ENCODE assay signal across 22 cellular contexts in genomic region chr14:102371361-102371760, GRCh38.
"Had no signal": no experiment of that assay in that cellular context is flagged by ENCODE, and none has a peak within 500 bp of the region (broad histone marks: within the 10 kb centered on the region; RNA-seq: fewer than 3 reads in every experiment).

No MANE protein-coding gene starts in this region.

- H3K4me1 Mint-ChIP-seq: brain had no signal

- H3K36me3 ChIP-seq: thyroid gland had no signal

- H3K9me3 Mint-ChIP-seq: activated naive CD8-positive, alpha-beta T cell treated with anti-CD3 and anti-CD28 coated beads, Interleukin-2, amount 50 U/mL, for 24 hours; activated T-helper 1 cell treated with anti-CD3 and anti-CD28 coated beads, Interleukin-12 subunit alpha, Interleukin-12 subunit beta, Interleukin-2, Interleukin-4 antibody, amounts not matched to agents 30 ng/mL and 10 ng/mL and 1 ng/mL, durations not matched to agents 14 hours and 24 hours and 36 hours; brain; memory B cell; T-cell; T-helper 2 cell treated with Interferon-gamma antibody and Interleukin-4, amounts not matched to agents 5 μg/mL and 100 μg/mL, for 36 hours had no signal

- H3K27me3 Mint-ChIP-seq: activated naive CD8-positive, alpha-beta T cell treated with anti-CD3 and anti-CD28 coated beads, Interleukin-2, amount 50 U/mL, for 24 hours; brain; memory B cell; T-cell had no signal

- H3K27ac Mint-ChIP-seq: activated CD8-positive, alpha-beta T cell treated with anti-CD3 and anti-CD28 coated beads, Interleukin-2, amount 10 ng/mL, durations not matched to agents 7 days and 5 days; activated naive CD8-positive, alpha-beta T cell treated with anti-CD3 and anti-CD28 coated beads, Interleukin-2, amount 50 U/mL, for 24 hours; activated T-helper 1 cell treated with anti-CD3 and anti-CD28 coated beads, Interleukin-12 subunit alpha, Interleukin-12 subunit beta, Interleukin-2, Interleukin-4 antibody, amounts not matched to agents 30 ng/mL and 10 ng/mL and 1 ng/mL, durations not matched to agents 14 hours and 24 hours and 36 hours; memory B cell; T-cell; T-helper 2 cell treated with Interferon-gamma antibody and Interleukin-4, amounts not matched to agents 5 μg/mL and 100 μg/mL, for 36 hours had no signal

- DNase-seq: activated CD4-positive, alpha-beta T cell treated with anti-CD3 and anti-CD28 coated beads, Interleukin-2, amount 50 U/mL, for 1 hour; activated CD8-positive, alpha-beta T cell treated with anti-CD3 and anti-CD28 coated beads, Interleukin-2, amount 10 ng/mL, durations not matched to agents 7 days and 5 days; activated gamma-delta T cell; activated naive CD4-positive, alpha-beta T cell treated with anti-CD3 and anti-CD28 coated beads, Interleukin-2, amount 50 U/mL, for 16 hours; activated naive CD8-positive, alpha-beta T cell treated with anti-CD3 and anti-CD28 coated beads, Interleukin-2, amount 50 U/mL, for 24 hours; aorta; central memory CD4-positive, alpha-beta T cell; esophagus squamous epithelium; head of caudate nucleus; left cardiac atrium; posterior cingulate gyrus; stimulated activated CD4-positive, alpha-beta T cell treated with anti-CD3 and anti-CD28 coated beads, Interleukin-4, amount 100 ng/mL, for 24 hours; stimulated activated naive CD8-positive, alpha-beta T cell treated with anti-CD3 and anti-CD28 coated beads, Interleukin-15, Interleukin-2, amounts not matched to agents 100 U/mL and 50 U/mL, for 24 hours; T-cell; thyroid gland had no signal

- H3K4me3 Mint-ChIP-seq: activated CD8-positive, alpha-beta T cell treated with anti-CD3 and anti-CD28 coated beads, Interleukin-2, amount 10 ng/mL, durations not matched to agents 7 days and 5 days; activated naive CD8-positive, alpha-beta T cell treated with anti-CD3 and anti-CD28 coated beads, Interleukin-2, amount 50 U/mL, for 24 hours; activated T-helper 1 cell treated with anti-CD3 and anti-CD28 coated beads, Interleukin-12 subunit alpha, Interleukin-12 subunit beta, Interleukin-2, Interleukin-4 antibody, amounts not matched to agents 30 ng/mL and 10 ng/mL and 1 ng/mL, durations not matched to agents 14 hours and 24 hours and 36 hours; brain; memory B cell; T-cell; T-helper 2 cell treated with Interferon-gamma antibody and Interleukin-4, amounts not matched to agents 5 μg/mL and 100 μg/mL, for 36 hours had no signal

- H3K4me3 ChIP-seq: esophagus squamous epithelium, gastroesophageal sphincter, thyroid gland had no signal

- H3K27me3 ChIP-seq: esophagus squamous epithelium, gastroesophageal sphincter, thyroid gland had no signal

- H3K27ac ChIP-seq: esophagus squamous epithelium, gastroesophageal sphincter, thyroid gland, VCaP had no signal

- ATAC-seq: activated CD4-positive, CD25-positive, alpha-beta regulatory T cell treated with anti-CD3 and anti-CD28 coated beads, Interleukin-2, amount 50 U/mL, for 24 hours; activated CD8-positive, alpha-beta T cell treated with anti-CD3 and anti-CD28 coated beads, Interleukin-2, amount 10 ng/mL, durations not matched to agents 7 days and 5 days; activated naive CD8-positive, alpha-beta T cell treated with anti-CD3 and anti-CD28 coated beads, Interleukin-2, amount 50 U/mL, for 24 hours; gastroesophageal sphincter; stimulated activated naive CD8-positive, alpha-beta T cell treated with anti-CD3 and anti-CD28 coated beads, Interleukin-15, Interleukin-2, amounts not matched to agents 100 U/mL and 50 U/mL, for 24 hours; T-cell had no signal

- H3K9me3 ChIP-seq: esophagus squamous epithelium, gastroesophageal sphincter, thyroid gland had no signal
